Comparison of ENCODE assay signal across 1 cellular context in the genomic region with DNA sequence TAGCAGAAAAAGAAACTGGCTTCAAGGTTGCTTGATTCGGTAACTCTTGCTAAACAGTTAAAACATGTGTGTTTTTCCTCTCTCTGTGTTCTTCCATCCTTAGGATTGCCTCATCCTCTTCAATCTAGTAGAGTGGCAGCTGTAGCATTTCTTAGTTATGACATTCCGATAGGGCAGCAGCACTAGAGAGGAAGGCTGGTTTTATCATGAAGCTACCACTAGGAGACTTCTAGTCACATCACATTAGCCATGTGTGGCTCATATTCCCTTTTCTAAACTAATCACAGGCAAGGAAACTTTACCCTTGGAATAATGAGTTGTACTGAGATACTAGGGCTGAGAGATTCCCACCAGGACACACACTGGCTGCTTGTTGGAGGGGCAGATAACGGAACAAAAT.
TF ChIP-seq lines count a peak whose summit lies in the region.

No MANE protein-coding gene starts in this region.

TF ChIP-seq in GM12878, 131 proteins besides CTCF, POLR2A, EP300 and RAD21 (continued from another document):
- TF ChIP-seq, protein P1, sequence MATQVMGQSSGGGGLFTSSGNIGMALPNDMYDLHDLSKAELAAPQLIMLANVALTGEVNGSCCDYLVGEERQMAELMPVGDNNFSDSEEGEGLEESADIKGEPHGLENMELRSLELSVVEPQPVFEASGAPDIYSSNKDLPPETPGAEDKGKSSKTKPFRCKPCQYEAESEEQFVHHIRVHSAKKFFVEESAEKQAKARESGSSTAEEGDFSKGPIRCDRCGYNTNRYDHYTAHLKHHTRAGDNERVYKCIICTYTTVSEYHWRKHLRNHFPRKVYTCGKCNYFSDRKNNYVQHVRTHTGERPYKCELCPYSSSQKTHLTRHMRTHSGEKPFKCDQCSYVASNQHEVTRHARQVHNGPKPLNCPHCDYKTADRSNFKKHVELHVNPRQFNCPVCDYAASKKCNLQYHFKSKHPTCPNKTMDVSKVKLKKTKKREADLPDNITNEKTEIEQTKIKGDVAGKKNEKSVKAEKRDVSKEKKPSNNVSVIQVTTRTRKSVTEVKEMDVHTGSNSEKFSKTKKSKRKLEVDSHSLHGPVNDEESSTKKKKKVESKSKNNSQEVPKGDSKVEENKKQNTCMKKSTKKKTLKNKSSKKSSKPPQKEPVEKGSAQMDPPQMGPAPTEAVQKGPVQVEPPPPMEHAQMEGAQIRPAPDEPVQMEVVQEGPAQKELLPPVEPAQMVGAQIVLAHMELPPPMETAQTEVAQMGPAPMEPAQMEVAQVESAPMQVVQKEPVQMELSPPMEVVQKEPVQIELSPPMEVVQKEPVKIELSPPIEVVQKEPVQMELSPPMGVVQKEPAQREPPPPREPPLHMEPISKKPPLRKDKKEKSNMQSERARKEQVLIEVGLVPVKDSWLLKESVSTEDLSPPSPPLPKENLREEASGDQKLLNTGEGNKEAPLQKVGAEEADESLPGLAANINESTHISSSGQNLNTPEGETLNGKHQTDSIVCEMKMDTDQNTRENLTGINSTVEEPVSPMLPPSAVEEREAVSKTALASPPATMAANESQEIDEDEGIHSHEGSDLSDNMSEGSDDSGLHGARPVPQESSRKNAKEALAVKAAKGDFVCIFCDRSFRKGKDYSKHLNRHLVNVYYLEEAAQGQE (IDR thresholded peaks at IDR 0.05; ENCODE audit: low read depth, low read length): no peak
- TF ChIP-seq CHD4 (IDR thresholded peaks at IDR 0.05) (no peak), KLF5 (IDR thresholded peaks at IDR 0.05; ENCODE audit: partially characterized antibody) (no peak), NR2F1 (conservative IDR thresholded peaks at IDR 0.05) (no peak), SUPT20H (IDR thresholded peaks at IDR 0.05; ENCODE audit: borderline replicate concordance, control insufficient read depth, low read depth, low read length) (no peak), PAX8 (IDR thresholded peaks at IDR 0.05) (no peak)
- TF ChIP-seq, protein P2, sequence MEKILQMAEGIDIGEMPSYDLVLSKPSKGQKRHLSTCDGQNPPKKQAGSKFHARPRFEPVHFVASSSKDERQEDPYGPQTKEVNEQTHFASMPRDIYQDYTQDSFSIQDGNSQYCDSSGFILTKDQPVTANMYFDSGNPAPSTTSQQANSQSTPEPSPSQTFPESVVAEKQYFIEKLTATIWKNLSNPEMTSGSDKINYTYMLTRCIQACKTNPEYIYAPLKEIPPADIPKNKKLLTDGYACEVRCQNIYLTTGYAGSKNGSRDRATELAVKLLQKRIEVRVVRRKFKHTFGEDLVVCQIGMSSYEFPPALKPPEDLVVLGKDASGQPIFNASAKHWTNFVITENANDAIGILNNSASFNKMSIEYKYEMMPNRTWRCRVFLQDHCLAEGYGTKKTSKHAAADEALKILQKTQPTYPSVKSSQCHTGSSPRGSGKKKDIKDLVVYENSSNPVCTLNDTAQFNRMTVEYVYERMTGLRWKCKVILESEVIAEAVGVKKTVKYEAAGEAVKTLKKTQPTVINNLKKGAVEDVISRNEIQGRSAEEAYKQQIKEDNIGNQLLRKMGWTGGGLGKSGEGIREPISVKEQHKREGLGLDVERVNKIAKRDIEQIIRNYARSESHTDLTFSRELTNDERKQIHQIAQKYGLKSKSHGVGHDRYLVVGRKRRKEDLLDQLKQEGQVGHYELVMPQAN (conservative IDR thresholded peaks at IDR 0.05): no peak
- TF ChIP-seq, protein P3, sequence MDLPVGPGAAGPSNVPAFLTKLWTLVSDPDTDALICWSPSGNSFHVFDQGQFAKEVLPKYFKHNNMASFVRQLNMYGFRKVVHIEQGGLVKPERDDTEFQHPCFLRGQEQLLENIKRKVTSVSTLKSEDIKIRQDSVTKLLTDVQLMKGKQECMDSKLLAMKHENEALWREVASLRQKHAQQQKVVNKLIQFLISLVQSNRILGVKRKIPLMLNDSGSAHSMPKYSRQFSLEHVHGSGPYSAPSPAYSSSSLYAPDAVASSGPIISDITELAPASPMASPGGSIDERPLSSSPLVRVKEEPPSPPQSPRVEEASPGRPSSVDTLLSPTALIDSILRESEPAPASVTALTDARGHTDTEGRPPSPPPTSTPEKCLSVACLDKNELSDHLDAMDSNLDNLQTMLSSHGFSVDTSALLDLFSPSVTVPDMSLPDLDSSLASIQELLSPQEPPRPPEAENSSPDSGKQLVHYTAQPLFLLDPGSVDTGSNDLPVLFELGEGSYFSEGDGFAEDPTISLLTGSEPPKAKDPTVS (IDR thresholded peaks at IDR 0.05; ENCODE audit: low read depth, low read length): no peak
- TF ChIP-seq, protein P4, sequence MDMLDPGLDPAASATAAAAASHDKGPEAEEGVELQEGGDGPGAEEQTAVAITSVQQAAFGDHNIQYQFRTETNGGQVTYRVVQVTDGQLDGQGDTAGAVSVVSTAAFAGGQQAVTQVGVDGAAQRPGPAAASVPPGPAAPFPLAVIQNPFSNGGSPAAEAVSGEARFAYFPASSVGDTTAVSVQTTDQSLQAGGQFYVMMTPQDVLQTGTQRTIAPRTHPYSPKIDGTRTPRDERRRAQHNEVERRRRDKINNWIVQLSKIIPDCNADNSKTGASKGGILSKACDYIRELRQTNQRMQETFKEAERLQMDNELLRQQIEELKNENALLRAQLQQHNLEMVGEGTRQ (IDR thresholded peaks at IDR 0.05; ENCODE audit: borderline replicate concordance, low read depth, low read length): no peak
